18 cellular contexts compared by ENCODE assay signal in genomic region chr9:106557996-106558667, GRCh38.
"Had no signal": no experiment of that assay in that cellular context is flagged by ENCODE, and none has a peak within 500 bp of the region (broad histone marks: within the 10 kb centered on the region; RNA-seq: fewer than 3 reads in every experiment).

No MANE protein-coding gene starts in this region.

- H3K4me1 Mint-ChIP-seq: memory B cell, naive B cell, nephron had no signal

- H3K4me1 ChIP-seq: colonic mucosa, heart left ventricle, left ventricle myocardium inferior, lower lobe of right lung, sigmoid colon, suprapubic skin, thyroid gland had no signal

- H3K27ac ChIP-seq: colonic mucosa, heart left ventricle, left ventricle myocardium inferior, lower lobe of right lung, sigmoid colon, skin epidermis, suprapubic skin, thyroid gland had no signal

- H3K27me3 ChIP-seq: colonic mucosa, heart left ventricle, sigmoid colon, suprapubic skin, thyroid gland had no signal

- H3K9me3 ChIP-seq: colonic mucosa, suprapubic skin, thyroid gland had no signal

- DNase-seq: caudate nucleus; colonic mucosa; effector CD4-positive, alpha-beta T cell; heart left ventricle; hypothalamus; left ventricle myocardium inferior; lower lobe of right lung; naive B cell; sigmoid colon; stimulated activated CD4-positive, alpha-beta T cell treated with anti-CD3 and anti-CD28 coated beads, Interleukin-2, amount 100 ng/mL, for 48 hours; stimulated activated naive CD4-positive, alpha-beta T cell treated with Interleukin-2 at 50 U/mL for 16 hours; thyroid gland had no signal

- H3K4me3 Mint-ChIP-seq: memory B cell, naive B cell, nephron had no signal

- H3K4me3 ChIP-seq: colonic mucosa, heart left ventricle, left ventricle myocardium inferior, lower lobe of right lung, sigmoid colon, skin epidermis, suprapubic skin, thyroid gland had no signal

- FAIRE-seq: frontal cortex, islet of Langerhans had no signal

- ATAC-seq: heart left ventricle, lower lobe of right lung had no signal

- H3K27me3 Mint-ChIP-seq: memory B cell, naive B cell had no signal

- H3K27ac Mint-ChIP-seq: memory B cell, naive B cell, nephron had no signal

- H3K36me3 Mint-ChIP-seq: memory B cell, naive B cell had no signal

- H3K36me3 ChIP-seq: colonic mucosa, heart left ventricle, left ventricle myocardium inferior, lower lobe of right lung, sigmoid colon, suprapubic skin, thyroid gland had no signal
